In genomic region chr16:15899538-15900100, GRCh38 we compare ENCODE assay signal across 8 cellular contexts. TPM values are rescaled to one million over a fixed set of nuclear protein-coding genes. Genes with fewer than 3 reads are reported as not detected.
DNase-seq lines count a peak whose midpoint lies in the region; ATAC-seq and TF ChIP-seq lines count a peak whose summit lies in the region.

No MANE protein-coding gene starts in this region.

- POLR2A ChIA-PET in activated B cell treated with CpG ODN at 0.5 μM for 24 hours (lab: Charles Lee): interaction anchor here (0.6 kb wide), 1 partner anchor 40 kb away, joined by 5 read pairs; no protein-coding TSS in a partner anchor

- ATAC-seq in HG03442 (IDR thresholded peaks at IDR 0.05; ENCODE audit: unreplicated experiment) (peak; percentile 55), activated B cell treated with CpG ODN at 0.5 μM for 24 hours (ENCODE audit: low read depth) (peak; percentile 28), GM21360 (IDR thresholded peaks at IDR 0.05; ENCODE audit: unreplicated experiment) (no peak)

- H3K4me3 Mint-ChIP-seq in activated naive CD4-positive, alpha-beta T cell treated with anti-CD3 and anti-CD28 coated beads for 36 hours: no peak overlapping the region
- no peak overlapping the region for H3K4me3 Mint-ChIP-seq in activated B cell treated with CpG ODN at 0.5 μM for 24 hours

- no peaks in the 10 kb centered on the region for H3K36me3 Mint-ChIP-seq in activated naive CD4-positive, alpha-beta T cell treated with anti-CD3 and anti-CD28 coated beads for 36 hours (ENCODE audit: low read depth)
- no peaks in the 10 kb centered on the region for H3K36me3 Mint-ChIP-seq in activated B cell treated with CpG ODN at 0.5 μM for 24 hours (ENCODE audit: low read depth)

- intact Hi-C loops in activated naive CD4-positive, alpha-beta T cell treated with anti-CD3 and anti-CD28 coated beads for 36 hours (cut with micrococcal nuclease): no loop called here
- intact Hi-C loops in activated B cell treated with CpG ODN at 0.5 μM for 24 hours (cut with micrococcal nuclease): no loop called here

- H3K27ac Mint-ChIP-seq in activated naive CD4-positive, alpha-beta T cell treated with anti-CD3 and anti-CD28 coated beads for 36 hours: no peak overlapping the region
- no peak overlapping the region for H3K27ac Mint-ChIP-seq in activated B cell treated with CpG ODN at 0.5 μM for 24 hours

- H3K4me1 Mint-ChIP-seq in activated naive CD4-positive, alpha-beta T cell treated with anti-CD3 and anti-CD28 coated beads for 36 hours (ENCODE audit: low read depth): peaks cover 8% of the 10 kb centered on the region
- peaks cover 13% of the 10 kb centered on the region for H3K4me1 Mint-ChIP-seq in activated B cell treated with CpG ODN at 0.5 μM for 24 hours

- no peaks in the 10 kb centered on the region for H3K9me3 Mint-ChIP-seq in activated naive CD4-positive, alpha-beta T cell treated with anti-CD3 and anti-CD28 coated beads for 36 hours
- no peaks in the 10 kb centered on the region for H3K9me3 Mint-ChIP-seq in activated B cell treated with CpG ODN at 0.5 μM for 24 hours

- H3K27me3 Mint-ChIP-seq in activated naive CD4-positive, alpha-beta T cell treated with anti-CD3 and anti-CD28 coated beads for 36 hours (ENCODE audit: low read depth): no peaks in the 10 kb centered on the region
- H3K27me3 Mint-ChIP-seq in activated B cell treated with CpG ODN at 0.5 μM for 24 hours: no peaks in the 10 kb centered on the region

- CTCF ChIA-PET in activated naive CD4-positive, alpha-beta T cell treated with anti-CD3 and anti-CD28 coated beads for 36 hours (lab: Charles Lee): no interaction called here
- CTCF ChIA-PET in activated B cell treated with CpG ODN at 0.5 μM for 24 hours (lab: Charles Lee): no interaction called here

- TF ChIP-seq CTCF in activated B cell treated with CpG ODN at 0.5 μM for 24 hours (IDR thresholded peaks at IDR 0.05): no peak

- DNase-seq in activated naive CD4-positive, alpha-beta T cell treated with anti-CD3 and anti-CD28 coated beads for 36 hours: peak; percentile 59
- no peak for DNase-seq in activated naive CD4-positive, alpha-beta T cell (lab: John Stamatoyannopoulos, UW)
- DNase-seq in activated B cell treated with CpG ODN at 0.5 μM for 24 hours (no peak), islet precursor cell (peak; percentile 96), NCI-H187 treated with DMSO at 0.1 percent for 48 hours (lab: John Stamatoyannopoulos, UW) (no peak), hippocampal formation (lab: John Stamatoyannopoulos, UW) (no peak)

RNA-seq across cellular contexts. Expression of gene CEP20, which starts 11.2 kb away (rescaled TPM):
- 10 to 100 TPM; 49.0 to 57.0 TPM for total RNA-seq in activated naive CD4-positive, alpha-beta T cell treated with anti-CD3 and anti-CD28 coated beads for 36 hours
- 32.2 and 36.4 TPM in 2 replicates for total RNA-seq in activated B cell treated with CpG ODN at 0.5 μM for 24 hours

RNA-seq across cellular contexts. Expression of gene MYH11, which starts 42.8 kb away (rescaled TPM):
- total RNA-seq in activated naive CD4-positive, alpha-beta T cell treated with anti-CD3 and anti-CD28 coated beads for 36 hours: not detected
- 0.17 and 0.58 TPM in 2 replicates for total RNA-seq in activated B cell treated with CpG ODN at 0.5 μM for 24 hours

RNA-seq across cellular contexts. Expression of gene ABCC1, which starts 49.8 kb away (rescaled TPM):
- 10 to 100 TPM; 40.3 to 41.0 TPM for total RNA-seq in activated naive CD4-positive, alpha-beta T cell treated with anti-CD3 and anti-CD28 coated beads for 36 hours
- total RNA-seq in activated B cell treated with CpG ODN at 0.5 μM for 24 hours: 46.5 and 49.8 TPM in 2 replicates

Comparison
In these comparisons a context has a peak if more than half of its experiments do, and no peak if none do; other contexts are left out.
1. DNase-seq: peak in activated naive CD4-positive, alpha-beta T cell treated with anti-CD3 and anti-CD28 coated beads for 36 hours (single experiment) and islet precursor cell (single experiment); none in activated naive CD4-positive, alpha-beta T cell (0 of 4), activated B cell treated with CpG ODN at 0.5 μM for 24 hours (single experiment), NCI-H187 treated with DMSO at 0.1 percent for 48 hours (single experiment) and hippocampal formation (0 of 2).